15 cellular contexts compared by ENCODE assay signal in the genomic region with DNA sequence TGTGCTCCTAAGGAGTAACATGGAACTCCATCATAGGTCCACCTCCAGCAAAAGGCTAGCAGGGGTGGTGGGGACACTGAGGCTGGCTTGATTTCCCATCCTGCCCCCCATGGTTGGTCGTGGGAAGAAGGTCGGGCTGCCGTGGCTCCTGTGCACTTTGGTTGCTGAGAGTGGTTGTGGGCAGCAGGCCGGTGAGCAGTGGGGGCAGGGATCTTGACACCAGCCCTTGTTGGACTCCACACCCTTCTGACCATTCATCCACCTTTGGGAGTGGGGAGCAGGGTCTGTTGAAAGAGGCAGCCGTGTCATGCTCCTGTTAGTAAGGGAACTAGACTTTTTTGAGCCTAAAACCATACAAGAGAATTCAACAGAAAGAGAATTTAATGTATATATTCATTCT.
DNase-seq lines count a peak whose midpoint lies in the region; ATAC-seq and TF ChIP-seq lines count a peak whose summit lies in the region.
"Had no signal": no experiment of that assay in that cellular context is flagged by ENCODE, and none has a peak within 500 bp of the region (broad histone marks: within the 10 kb centered on the region; RNA-seq: fewer than 3 reads in every experiment).

No MANE protein-coding gene starts in this region.

- H3K9me3 ChIP-seq in left ventricle myocardium inferior (replicated peaks) (no peaks in the 10 kb centered on the region), right cardiac atrium (ENCODE audit: control insufficient read depth, low read length) (no peaks in the 10 kb centered on the region), HAP-1 (no peaks in the 10 kb centered on the region)
- H3K9me3 ChIP-seq in naive thymus-derived CD4-positive, alpha-beta T cell (ENCODE audit: control insufficient read depth in 2 of 3, low read length in 3 of 3): no peaks in the 10 kb centered on the region
- H3K9me3 ChIP-seq: lower lobe of right lung, ovary had no signal

- peaks cover 96% of the 10 kb centered on the region for H3K4me1 ChIP-seq in left ventricle myocardium inferior
- H3K4me1 ChIP-seq in right cardiac atrium (ENCODE audit: control insufficient read depth, insufficient read depth, low read length): peaks cover 19% of the 10 kb centered on the region
- H3K4me1 ChIP-seq in naive thymus-derived CD4-positive, alpha-beta T cell (ENCODE audit: control insufficient read depth in 2 of 2, insufficient read depth in 2 of 2, low read length in 2 of 2): peaks cover 15 to 21% of the 10 kb centered on the region in 2 donors
- peaks cover 22% of the 10 kb centered on the region for H3K4me1 ChIP-seq in HAP-1

- intact Hi-C loops in left ventricle myocardium inferior (cut with micrococcal nuclease): loop anchor here (10.0 kb wide), 1 partner anchor 168 kb away; no protein-coding TSS in a partner anchor
- intact Hi-C loops in right cardiac atrium (cut with DNase I): loop anchor here in 2 of 4 donors (10.0 kb wide), 2 partner anchors 178 to 268 kb away; a partner anchor contains a TSS
- intact Hi-C loops in naive thymus-derived CD4-positive, alpha-beta T cell (cut with micrococcal nuclease): loop anchor here in 1 of 2 donors (5.0 kb wide), 1 partner anchor 1625 kb away; no protein-coding TSS in a partner anchor

- peak overlapping the region in 7 of 9 donors; percentile 23 to 79 (median 68) for H3K27ac Mint-ChIP-seq in naive thymus-derived CD4-positive, alpha-beta T cell
- peak overlapping the region; percentile 65 for H3K27ac Mint-ChIP-seq in type B pancreatic cell

- H3K4me1 Mint-ChIP-seq in naive thymus-derived CD4-positive, alpha-beta T cell: peaks cover 31 to 73% (median 67%) of the 10 kb centered on the region in 7 donors
- peaks cover 46% of the 10 kb centered on the region for H3K4me1 Mint-ChIP-seq in type B pancreatic cell (ENCODE audit: unreplicated experiment)

- in situ Hi-C loops in brain microvascular endothelial cell (cut with HindIII; ENCODE audit: low pct_ligation_motif_present, low sequenced_read_pairs): no loop called here
- in situ Hi-C loops in HAP-1 (cut with MboI; ENCODE audit: low sequenced_read_pairs): no loop called here

- H3K36me3 ChIP-seq in left ventricle myocardium inferior (no peaks in the 10 kb centered on the region), brain microvascular endothelial cell (replicated peaks) (no peaks in the 10 kb centered on the region), HAP-1 (replicated peaks) (no peaks in the 10 kb centered on the region)
- H3K36me3 ChIP-seq in naive thymus-derived CD4-positive, alpha-beta T cell (ENCODE audit: control insufficient read depth in 2 of 3, insufficient read depth in 3 of 3, low read length in 3 of 3): no peaks in the 10 kb centered on the region
- H3K36me3 ChIP-seq: lower lobe of right lung, ovary had no signal

- H3K36me3 Mint-ChIP-seq in naive thymus-derived CD4-positive, alpha-beta T cell: peaks cover 0 to 2% (median 0%) of the 10 kb centered on the region in 5 donors
- peaks cover 6% of the 10 kb centered on the region for H3K36me3 Mint-ChIP-seq in type B pancreatic cell

- no peaks in the 10 kb centered on the region for H3K27me3 Mint-ChIP-seq in naive thymus-derived CD4-positive, alpha-beta T cell
- H3K27me3 Mint-ChIP-seq in type B pancreatic cell: no peaks in the 10 kb centered on the region

- H3K27me3 ChIP-seq in left ventricle myocardium inferior (ENCODE audit: low read depth) (no peaks in the 10 kb centered on the region), right cardiac atrium (ENCODE audit: control insufficient read depth, insufficient read depth) (no peaks in the 10 kb centered on the region), brain microvascular endothelial cell (replicated peaks) (no peaks in the 10 kb centered on the region), HAP-1 (ENCODE audit: low read depth) (no peaks in the 10 kb centered on the region)
- no peaks in the 10 kb centered on the region for H3K27me3 ChIP-seq in naive thymus-derived CD4-positive, alpha-beta T cell (ENCODE audit: control insufficient read depth in 2 of 2, insufficient read depth in 2 of 2, low read length in 2 of 2)
- H3K27me3 ChIP-seq: ovary had no signal

- no peak for DNase-seq in left ventricle myocardium inferior
- no peak for DNase-seq in right cardiac atrium
- no peak for DNase-seq in brain microvascular endothelial cell
- no peak for DNase-seq in naive thymus-derived CD4-positive, alpha-beta T cell
- no peak for DNase-seq in type B pancreatic cell (ENCODE audit: extremely low spot score, unreplicated experiment)
- no peak for DNase-seq in activated CD4-positive, CD25-positive, alpha-beta regulatory T cell treated with anti-CD3 and anti-CD28 coated beads, Interleukin-2, amount 50 U/mL, for 72 hours
- no peak for DNase-seq in HAP-1 (ENCODE audit: low spot score in 2 of 2)
- no peak for DNase-seq in midbrain (lab: John Stamatoyannopoulos, UW)
- DNase-seq: activated T-cell treated with anti-CD3 and anti-CD28 coated beads, Interleukin-2, amount 50 U/mL, for 1 hour; Calu3; KG1; lower lobe of right lung; ovary; stimulated activated naive CD8-positive, alpha-beta T cell treated with anti-CD3 and anti-CD28 coated beads, Interleukin-15, Interleukin-2, amounts not matched to agents 100 U/mL and 50 U/mL, for 24 hours; T1000 had no signal

- peak overlapping the region; percentile 83 for H3K27ac ChIP-seq in left ventricle myocardium inferior (replicated peaks)
- H3K27ac ChIP-seq in right cardiac atrium (ENCODE audit: low read length): no peak overlapping the region
- peak overlapping the region; percentile 80 for H3K27ac ChIP-seq in brain microvascular endothelial cell
- no peak overlapping the region for H3K27ac ChIP-seq in naive thymus-derived CD4-positive, alpha-beta T cell (ENCODE audit: low read depth, low read length)
- H3K27ac ChIP-seq: lower lobe of right lung, ovary had no signal

- H3K9me3 Mint-ChIP-seq in naive thymus-derived CD4-positive, alpha-beta T cell: no peaks in the 10 kb centered on the region
- no peaks in the 10 kb centered on the region for H3K9me3 Mint-ChIP-seq in type B pancreatic cell

- POLR2A ChIA-PET in naive thymus-derived CD4-positive, alpha-beta T cell (lab: Charles Lee): interaction anchor here (1.9 kb wide), 1 partner anchor 10 kb away, joined by 4 read pairs; no protein-coding TSS in a partner anchor

- ATAC-seq in right cardiac atrium: no peak
- no peak for ATAC-seq in naive thymus-derived CD4-positive, alpha-beta T cell
- ATAC-seq: stimulated activated naive CD8-positive, alpha-beta T cell treated with anti-CD3 and anti-CD28 coated beads, Interleukin-15, Interleukin-2, amounts not matched to agents 100 U/mL and 50 U/mL, for 24 hours had no signal

- H3K4me3 ChIP-seq in left ventricle myocardium inferior (no peak overlapping the region), right cardiac atrium (ENCODE audit: low read length) (no peak overlapping the region), brain microvascular endothelial cell (ENCODE audit: low read depth, low read length) (no peak overlapping the region), HAP-1 (no peak overlapping the region)
- H3K4me3 ChIP-seq in naive thymus-derived CD4-positive, alpha-beta T cell (ENCODE audit: low read length): no peak overlapping the region
- H3K4me3 ChIP-seq: lower lobe of right lung, ovary had no signal

- peak overlapping the region in 1 of 10 donors; percentile 31 for H3K4me3 Mint-ChIP-seq in naive thymus-derived CD4-positive, alpha-beta T cell
- H3K4me3 Mint-ChIP-seq in type B pancreatic cell: no peak overlapping the region

- no peak for TF ChIP-seq CTCF in left ventricle myocardium inferior (IDR thresholded peaks at IDR 0.05; ENCODE audit: borderline replicate concordance)
- TF ChIP-seq CTCF in brain microvascular endothelial cell (IDR thresholded peaks at IDR 0.05; ENCODE audit: low read depth, low read length, missing control alignments): no peak
- TF ChIP-seq CTCF in type B pancreatic cell (conservative IDR thresholded peaks at IDR 0.05): no peak

- WGBS in right cardiac atrium: 84% methylated on average over 5 of the region's 5 CpGs

- CTCF ChIA-PET in naive thymus-derived CD4-positive, alpha-beta T cell (lab: Charles Lee): interaction anchor here (1.1 kb wide), 1 partner anchor 266 kb away, joined by 3 read pairs; no protein-coding TSS in a partner anchor

Comparison
In these comparisons a context has a peak if more than half of its experiments do, and no peak if none do; other contexts are left out.
1. H3K27ac ChIP-seq: peak in left ventricle myocardium inferior (single experiment) and brain microvascular endothelial cell (single experiment); none in right cardiac atrium (single experiment) and naive thymus-derived CD4-positive, alpha-beta T cell (single experiment).